15 cellular contexts compared by ENCODE assay signal in genomic region chr18:44779893-44780292, GRCh38.
DNase-seq lines count a peak whose midpoint lies in the region; ATAC-seq and TF ChIP-seq lines count a peak whose summit lies in the region.
"Had no signal": no experiment of that assay in that cellular context is flagged by ENCODE, and none has a peak within 500 bp of the region (broad histone marks: within the 10 kb centered on the region; RNA-seq: fewer than 3 reads in every experiment).

No MANE protein-coding gene starts in this region.

- peaks cover 0 to 5% (median 0%) of the 10 kb centered on the region in 9 donors for H3K27me3 ChIP-seq in heart left ventricle
- no peaks in the 10 kb centered on the region for H3K27me3 ChIP-seq in left ventricle myocardium inferior (ENCODE audit: low read depth)
- no peaks in the 10 kb centered on the region for H3K27me3 ChIP-seq in esophagus muscularis mucosa
- no peaks in the 10 kb centered on the region for H3K27me3 ChIP-seq in trophoblast cell (ENCODE audit: insufficient read depth, low read length)
- H3K27me3 ChIP-seq in upper lobe of right lung: no peaks in the 10 kb centered on the region
- no peaks in the 10 kb centered on the region for H3K27me3 ChIP-seq in lower lobe of right lung (ENCODE audit: low read depth)

- H3K14ac ChIP-seq in trophoblast cell (ENCODE audit: low read length): peak overlapping the region; percentile 35

- H3K9ac ChIP-seq in trophoblast cell (ENCODE audit: low read length): no peak overlapping the region

- no peaks in the 10 kb centered on the region for H3K9me3 ChIP-seq in heart left ventricle
- no peaks in the 10 kb centered on the region for H3K9me3 ChIP-seq in left ventricle myocardium inferior (replicated peaks)
- no peaks in the 10 kb centered on the region for H3K9me3 ChIP-seq in esophagus muscularis mucosa
- H3K9me3 ChIP-seq in trophoblast cell (ENCODE audit: insufficient read depth, low read depth, low read length): peaks cover 2% of the 10 kb centered on the region
- no peaks in the 10 kb centered on the region for H3K9me3 ChIP-seq in upper lobe of right lung
- no peaks in the 10 kb centered on the region for H3K9me3 ChIP-seq in lower lobe of right lung

- no peak overlapping the region for H3K4ac ChIP-seq in trophoblast cell (ENCODE audit: low read depth, low read length)

- H2BK5ac ChIP-seq in trophoblast cell (ENCODE audit: low read depth, low read length, poor library complexity): peak overlapping the region; percentile 6

- H3K4me1 ChIP-seq in heart left ventricle: peaks cover 0 to 53% (median 21%) of the 10 kb centered on the region in 12 donors
- H3K4me1 ChIP-seq in left ventricle myocardium inferior: peaks cover 53% of the 10 kb centered on the region
- H3K4me1 ChIP-seq in esophagus muscularis mucosa: peaks cover 33 to 71% (median 60%) of the 10 kb centered on the region in 4 donors
- H3K4me1 ChIP-seq in trophoblast cell (ENCODE audit: control insufficient read depth in 1 of 2, insufficient read depth in 2 of 2, low read length in 2 of 2): peaks cover 20 to 39% of the 10 kb centered on the region in 2 experiments
- peaks cover 19% of the 10 kb centered on the region for H3K4me1 ChIP-seq in upper lobe of right lung
- H3K4me1 ChIP-seq in lower lobe of right lung: peaks cover 9% of the 10 kb centered on the region

- CTCF ChIA-PET in HEK293T (lab: Yijun Ruan, JAX): no interaction called here

- peaks cover 2% of the 10 kb centered on the region for H3K79me2 ChIP-seq in trophoblast cell (ENCODE audit: control insufficient read depth, insufficient read depth, low read length, poor library complexity)

- no peak for TF ChIP-seq EP300 in esophagus muscularis mucosa (IDR thresholded peaks at IDR 0.05)

- TF ChIP-seq POLR2A in heart left ventricle (IDR thresholded peaks at IDR 0.05): no peak
- TF ChIP-seq POLR2A in esophagus muscularis mucosa (IDR thresholded peaks at IDR 0.05; ENCODE audit: low read depth): no peak

- no peak overlapping the region for H2AFZ ChIP-seq in trophoblast cell (ENCODE audit: insufficient read depth, low read length, poor library complexity)

- no peak overlapping the region for H3K23ac ChIP-seq in trophoblast cell (ENCODE audit: low read length)

- peaks cover 4% of the 10 kb centered on the region for H3K79me1 ChIP-seq in trophoblast cell (ENCODE audit: low read length)

- no peak overlapping the region for H2BK120ac ChIP-seq in trophoblast cell (ENCODE audit: insufficient read depth, low read length, poor library complexity)

- no peaks in the 10 kb centered on the region for H3K36me3 ChIP-seq in heart left ventricle
- H3K36me3 ChIP-seq in left ventricle myocardium inferior: no peaks in the 10 kb centered on the region
- H3K36me3 ChIP-seq in esophagus muscularis mucosa: no peaks in the 10 kb centered on the region
- no peaks in the 10 kb centered on the region for H3K36me3 ChIP-seq in trophoblast cell (ENCODE audit: control insufficient read depth in 1 of 2, insufficient read depth in 2 of 2, low read length in 2 of 2)
- H3K36me3 ChIP-seq in upper lobe of right lung: no peaks in the 10 kb centered on the region
- no peaks in the 10 kb centered on the region for H3K36me3 ChIP-seq in lower lobe of right lung

- H3K18ac ChIP-seq in trophoblast cell (ENCODE audit: low read length): peak overlapping the region; percentile 24

- no peak overlapping the region for H4K12ac ChIP-seq in trophoblast cell (ENCODE audit: low read depth, low read length)

- peak; percentile 44 to 64 (median 52) for ATAC-seq in heart left ventricle
- ATAC-seq in upper lobe of right lung: peak; percentile 28
- ATAC-seq in lower lobe of right lung: no peak

- intact Hi-C loops in heart left ventricle (cut with DNase I): loop anchor here in 3 of 10 donors (5.0 to 10.0 kb wide), 4 partner anchors 42 to 98 kb away; partner anchors contain the start of gene SETBP1 (in 2 of the 3)
- intact Hi-C loops in left ventricle myocardium inferior (cut with micrococcal nuclease): no loop called here
- intact Hi-C loops in esophagus muscularis mucosa (cut with DNase I): no loop called here
- intact Hi-C loops in upper lobe of right lung (cut with DNase I): no loop called here
- intact Hi-C loops in lower lobe of right lung (cut with DNase I): no loop called here

- peak overlapping the region in 1 of 12 donors; percentile 69 for H3K27ac ChIP-seq in heart left ventricle
- no peak overlapping the region for H3K27ac ChIP-seq in left ventricle myocardium inferior (replicated peaks)
- H3K27ac ChIP-seq in esophagus muscularis mucosa (replicated peaks in 1 of 4): peak overlapping the region in 3 of 4 donors; percentile 11 to 54 (median 43)
- peak overlapping the region; percentile 28 for H3K27ac ChIP-seq in trophoblast cell (ENCODE audit: low read depth, low read length)
- H3K27ac ChIP-seq in upper lobe of right lung: no peak overlapping the region
- H3K27ac ChIP-seq in lower lobe of right lung: no peak overlapping the region

- no peak for DNase-seq in heart left ventricle
- no peak for DNase-seq in left ventricle myocardium inferior
- no peak for DNase-seq in esophagus muscularis mucosa (ENCODE audit: extremely low spot score)
- DNase-seq in trophoblast cell: no peak
- DNase-seq in upper lobe of right lung: no peak
- DNase-seq in HEK293T (ENCODE audit: extremely low spot score): no peak
- DNase-seq in SIG-M5 (lab: John Stamatoyannopoulos, UW): no peak
- no peak for DNase-seq in lower lobe of right lung
- DNase-seq: H7, Kasumi-1, MV-4-11, NCI-H1417 treated with DMSO at 0.1 percent for 48 hours, NCI-H2029 treated with DMSO at 0.1 percent for 48 hours, NCI-H226, NCI-H526 treated with DMSO at 0.1 percent for 48 hours had no signal

- no peak overlapping the region for H2AK5ac ChIP-seq in trophoblast cell (ENCODE audit: low read length)

- TF ChIP-seq CTCF in heart left ventricle (IDR thresholded peaks at IDR 0.05) (no peak), left ventricle myocardium inferior (IDR thresholded peaks at IDR 0.05; ENCODE audit: borderline replicate concordance) (no peak), esophagus muscularis mucosa (IDR thresholded peaks at IDR 0.05) (no peak), upper lobe of right lung (IDR thresholded peaks at IDR 0.05) (no peak), lower lobe of right lung (IDR thresholded peaks at IDR 0.05) (no peak)

- no peak overlapping the region for H2BK12ac ChIP-seq in trophoblast cell (ENCODE audit: low read length)

- H3K4me2 ChIP-seq in trophoblast cell (ENCODE audit: low read length): no peak overlapping the region

- H3K4me3 ChIP-seq in heart left ventricle: no peak overlapping the region
- no peak overlapping the region for H3K4me3 ChIP-seq in left ventricle myocardium inferior
- H3K4me3 ChIP-seq in esophagus muscularis mucosa: no peak overlapping the region
- H3K4me3 ChIP-seq in trophoblast cell (ENCODE audit: low read depth, low read length): peak overlapping the region; percentile 41
- no peak overlapping the region for H3K4me3 ChIP-seq in upper lobe of right lung
- H3K4me3 ChIP-seq in lower lobe of right lung: no peak overlapping the region

- H4K8ac ChIP-seq in trophoblast cell (ENCODE audit: low read depth, low read length): no peak overlapping the region

- POLR2A ChIA-PET in HEK293T (lab: Yijun Ruan, JAX): interaction anchor here (0.7 to 0.8 kb wide), 2 partner anchors 96 to 101 kb away, joined by 3 read pairs; no protein-coding TSS in a partner anchor

- H4K91ac ChIP-seq in trophoblast cell (ENCODE audit: low read depth, low read length): peak overlapping the region; percentile 55

- 78 to 88% (median 82%) methylated on average over 10 of the region's 10 CpGs for WGBS in heart left ventricle, 4 donors
- WGBS in esophagus muscularis mucosa: 80% methylated on average over 10 of the region's 10 CpGs
- no CpG with 5 or more reads among the region's 10 CpGs for WGBS in trophoblast cell (ENCODE audit: extremely low coverage, insufficient coverage, insufficient read length)

TF ChIP-seq in HEK293T, 16 proteins besides CTCF, POLR2A, EP300 and RAD21:
- no peak for TF ChIP-seq FOXK2 (IDR thresholded peaks at IDR 0.05)
- no peak for TF ChIP-seq L3MBTL2 (conservative IDR thresholded peaks at IDR 0.05)
- no peak for TF ChIP-seq CTBP1 (IDR thresholded peaks at IDR 0.05; ENCODE audit: borderline replicate concordance)
- no peak for TF ChIP-seq ARNT (IDR thresholded peaks at IDR 0.05)
- TF ChIP-seq ZNF384 (IDR thresholded peaks at IDR 0.05): no peak
- TF ChIP-seq BHLHE40 (IDR thresholded peaks at IDR 0.05; ENCODE audit: borderline replicate concordance): no peak
- TF ChIP-seq NFRKB (IDR thresholded peaks at IDR 0.05): no peak
- no peak for TF ChIP-seq PKNOX1 (IDR thresholded peaks at IDR 0.05)
- no peak for TF ChIP-seq ELF4 (IDR thresholded peaks at IDR 0.05)
- TF ChIP-seq SP1 (IDR thresholded peaks at IDR 0.05): no peak
- TF ChIP-seq HDGF (IDR thresholded peaks at IDR 0.05; ENCODE audit: borderline replicate concordance): no peak
- no peak for TF ChIP-seq TARDBP (IDR thresholded peaks at IDR 0.05)

Comparison
In these comparisons a context has a peak if more than half of its experiments do, and no peak if none do; other contexts are left out.
1. ATAC-seq: peak in heart left ventricle (4 of 4) and upper lobe of right lung (single experiment); none in lower lobe of right lung (0 of 2).
2. H3K27ac ChIP-seq: peak in esophagus muscularis mucosa (3 of 4) and trophoblast cell (single experiment); none in left ventricle myocardium inferior (single experiment), upper lobe of right lung (single experiment) and lower lobe of right lung (single experiment).